2 cellular contexts compared by ENCODE assay signal in the genomic region with DNA sequence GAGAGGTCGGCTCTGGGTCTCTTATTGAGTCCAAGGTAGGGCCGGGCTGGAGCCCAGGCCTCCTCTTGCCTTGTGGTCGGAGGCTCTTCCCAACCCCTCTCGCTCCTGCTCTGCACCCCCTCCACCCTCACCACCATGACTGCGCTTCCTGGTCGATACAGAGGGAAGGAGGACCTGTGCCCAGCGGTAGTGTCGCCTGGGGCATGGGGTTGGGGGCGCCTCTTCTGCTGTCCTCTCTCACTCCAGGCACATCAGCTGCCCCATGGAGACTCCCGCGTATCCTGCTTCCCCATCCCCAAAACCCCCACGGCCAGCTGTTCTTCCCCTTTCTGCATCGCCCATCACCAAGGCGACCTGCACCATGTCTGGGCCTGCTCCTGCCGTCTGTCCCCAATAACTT.
TF ChIP-seq lines count a peak whose summit lies in the region.

No MANE protein-coding gene starts in this region.

TF ChIP-seq in SK-N-SH, 30 proteins besides CTCF, POLR2A, EP300 and RAD21 (continued from another document):
- TF ChIP-seq, protein P1, sequence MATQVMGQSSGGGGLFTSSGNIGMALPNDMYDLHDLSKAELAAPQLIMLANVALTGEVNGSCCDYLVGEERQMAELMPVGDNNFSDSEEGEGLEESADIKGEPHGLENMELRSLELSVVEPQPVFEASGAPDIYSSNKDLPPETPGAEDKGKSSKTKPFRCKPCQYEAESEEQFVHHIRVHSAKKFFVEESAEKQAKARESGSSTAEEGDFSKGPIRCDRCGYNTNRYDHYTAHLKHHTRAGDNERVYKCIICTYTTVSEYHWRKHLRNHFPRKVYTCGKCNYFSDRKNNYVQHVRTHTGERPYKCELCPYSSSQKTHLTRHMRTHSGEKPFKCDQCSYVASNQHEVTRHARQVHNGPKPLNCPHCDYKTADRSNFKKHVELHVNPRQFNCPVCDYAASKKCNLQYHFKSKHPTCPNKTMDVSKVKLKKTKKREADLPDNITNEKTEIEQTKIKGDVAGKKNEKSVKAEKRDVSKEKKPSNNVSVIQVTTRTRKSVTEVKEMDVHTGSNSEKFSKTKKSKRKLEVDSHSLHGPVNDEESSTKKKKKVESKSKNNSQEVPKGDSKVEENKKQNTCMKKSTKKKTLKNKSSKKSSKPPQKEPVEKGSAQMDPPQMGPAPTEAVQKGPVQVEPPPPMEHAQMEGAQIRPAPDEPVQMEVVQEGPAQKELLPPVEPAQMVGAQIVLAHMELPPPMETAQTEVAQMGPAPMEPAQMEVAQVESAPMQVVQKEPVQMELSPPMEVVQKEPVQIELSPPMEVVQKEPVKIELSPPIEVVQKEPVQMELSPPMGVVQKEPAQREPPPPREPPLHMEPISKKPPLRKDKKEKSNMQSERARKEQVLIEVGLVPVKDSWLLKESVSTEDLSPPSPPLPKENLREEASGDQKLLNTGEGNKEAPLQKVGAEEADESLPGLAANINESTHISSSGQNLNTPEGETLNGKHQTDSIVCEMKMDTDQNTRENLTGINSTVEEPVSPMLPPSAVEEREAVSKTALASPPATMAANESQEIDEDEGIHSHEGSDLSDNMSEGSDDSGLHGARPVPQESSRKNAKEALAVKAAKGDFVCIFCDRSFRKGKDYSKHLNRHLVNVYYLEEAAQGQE (IDR thresholded peaks at IDR 0.05; ENCODE audit: low read depth, low read length) = no peak
- TF ChIP-seq FOXJ3 (CRISPR knock-in tag; IDR thresholded peaks at IDR 0.05) (no peak), RCOR1 (IDR thresholded peaks at IDR 0.05; ENCODE audit: low read length) (no peak), GABPA (IDR thresholded peaks at IDR 0.05; ENCODE audit: low read depth) (no peak), GATA2 (CRISPR knock-in tag; IDR thresholded peaks at IDR 0.05) (no peak), YY1 (IDR thresholded peaks at IDR 0.05; ENCODE audit: low read depth) (no peak), SIN3A (IDR thresholded peaks at IDR 0.05; ENCODE audit: borderline replicate concordance, low read depth, low read length) (no peak), POLR2AphosphoS5 (IDR thresholded peaks at IDR 0.05; ENCODE audit: low read depth, low read length) (no peak), NFIC (IDR thresholded peaks at IDR 0.05; ENCODE audit: borderline replicate concordance) (no peak), MXI1 (IDR thresholded peaks at IDR 0.05; ENCODE audit: low read depth, low read length) (no peak), CHD2 (IDR thresholded peaks at IDR 0.05; ENCODE audit: low read length, partially characterized antibody) (no peak), FOSL2 (IDR thresholded peaks at IDR 0.05; ENCODE audit: borderline replicate concordance, low read depth) (no peak)
- TF ChIP-seq, protein P2, sequence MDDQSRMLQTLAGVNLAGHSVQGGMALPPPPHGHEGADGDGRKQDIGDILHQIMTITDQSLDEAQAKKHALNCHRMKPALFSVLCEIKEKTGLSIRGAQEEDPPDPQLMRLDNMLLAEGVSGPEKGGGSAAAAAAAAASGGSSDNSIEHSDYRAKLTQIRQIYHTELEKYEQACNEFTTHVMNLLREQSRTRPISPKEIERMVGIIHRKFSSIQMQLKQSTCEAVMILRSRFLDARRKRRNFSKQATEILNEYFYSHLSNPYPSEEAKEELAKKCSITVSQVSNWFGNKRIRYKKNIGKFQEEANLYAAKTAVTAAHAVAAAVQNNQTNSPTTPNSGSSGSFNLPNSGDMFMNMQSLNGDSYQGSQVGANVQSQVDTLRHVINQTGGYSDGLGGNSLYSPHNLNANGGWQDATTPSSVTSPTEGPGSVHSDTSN (IDR thresholded peaks at IDR 0.05) = no peak

TF ChIP-seq in SK-N-SH treated with all-trans-retinoic acid at 6 μM for 48 hours, 23 proteins besides CTCF, POLR2A, EP300 and RAD21 (continued from another document):
- TF ChIP-seq, protein P3, sequence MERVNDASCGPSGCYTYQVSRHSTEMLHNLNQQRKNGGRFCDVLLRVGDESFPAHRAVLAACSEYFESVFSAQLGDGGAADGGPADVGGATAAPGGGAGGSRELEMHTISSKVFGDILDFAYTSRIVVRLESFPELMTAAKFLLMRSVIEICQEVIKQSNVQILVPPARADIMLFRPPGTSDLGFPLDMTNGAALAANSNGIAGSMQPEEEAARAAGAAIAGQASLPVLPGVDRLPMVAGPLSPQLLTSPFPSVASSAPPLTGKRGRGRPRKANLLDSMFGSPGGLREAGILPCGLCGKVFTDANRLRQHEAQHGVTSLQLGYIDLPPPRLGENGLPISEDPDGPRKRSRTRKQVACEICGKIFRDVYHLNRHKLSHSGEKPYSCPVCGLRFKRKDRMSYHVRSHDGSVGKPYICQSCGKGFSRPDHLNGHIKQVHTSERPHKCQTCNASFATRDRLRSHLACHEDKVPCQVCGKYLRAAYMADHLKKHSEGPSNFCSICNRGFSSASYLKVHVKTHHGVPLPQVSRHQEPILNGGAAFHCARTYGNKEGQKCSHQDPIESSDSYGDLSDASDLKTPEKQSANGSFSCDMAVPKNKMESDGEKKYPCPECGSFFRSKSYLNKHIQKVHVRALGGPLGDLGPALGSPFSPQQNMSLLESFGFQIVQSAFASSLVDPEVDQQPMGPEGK (CRISPR knock-in tag; IDR thresholded peaks at IDR 0.05; ENCODE audit: borderline replicate concordance) = no peak
- no peak for TF ChIP-seq ZC3H10 (CRISPR knock-in tag; IDR thresholded peaks at IDR 0.05)
- TF ChIP-seq ZFP3 (CRISPR knock-in tag; IDR thresholded peaks at IDR 0.05) = no peak
- TF ChIP-seq, protein P4, sequence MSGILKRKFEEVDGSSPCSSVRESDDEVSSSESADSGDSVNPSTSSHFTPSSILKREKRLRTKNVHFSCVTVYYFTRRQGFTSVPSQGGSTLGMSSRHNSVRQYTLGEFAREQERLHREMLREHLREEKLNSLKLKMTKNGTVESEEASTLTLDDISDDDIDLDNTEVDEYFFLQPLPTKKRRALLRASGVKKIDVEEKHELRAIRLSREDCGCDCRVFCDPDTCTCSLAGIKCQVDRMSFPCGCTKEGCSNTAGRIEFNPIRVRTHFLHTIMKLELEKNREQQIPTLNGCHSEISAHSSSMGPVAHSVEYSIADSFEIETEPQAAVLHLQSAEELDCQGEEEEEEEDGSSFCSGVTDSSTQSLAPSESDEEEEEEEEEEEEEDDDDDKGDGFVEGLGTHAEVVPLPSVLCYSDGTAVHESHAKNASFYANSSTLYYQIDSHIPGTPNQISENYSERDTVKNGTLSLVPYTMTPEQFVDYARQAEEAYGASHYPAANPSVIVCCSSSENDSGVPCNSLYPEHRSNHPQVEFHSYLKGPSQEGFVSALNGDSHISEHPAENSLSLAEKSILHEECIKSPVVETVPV (CRISPR knock-in tag; IDR thresholded peaks at IDR 0.05) = no peak
- no peak for TF ChIP-seq ZNF8 (CRISPR knock-in tag; IDR thresholded peaks at IDR 0.05)
- TF ChIP-seq PPARA (CRISPR knock-in tag; IDR thresholded peaks at IDR 0.05; ENCODE audit: borderline replicate concordance) = no peak
- TF ChIP-seq TOX (CRISPR knock-in tag; IDR thresholded peaks at IDR 0.05; ENCODE audit: borderline replicate concordance) = no peak
- TF ChIP-seq ARNTL (CRISPR knock-in tag; IDR thresholded peaks at IDR 0.05; ENCODE audit: borderline replicate concordance, low read depth) = no peak
- no peak for TF ChIP-seq GLIS3 (CRISPR knock-in tag; IDR thresholded peaks at IDR 0.05)
- no peak for TF ChIP-seq BACH2 (CRISPR knock-in tag; IDR thresholded peaks at IDR 0.05; ENCODE audit: borderline replicate concordance)
- TF ChIP-seq ZNF70 (CRISPR knock-in tag; IDR thresholded peaks at IDR 0.05) = no peak
- TF ChIP-seq, protein P5, sequence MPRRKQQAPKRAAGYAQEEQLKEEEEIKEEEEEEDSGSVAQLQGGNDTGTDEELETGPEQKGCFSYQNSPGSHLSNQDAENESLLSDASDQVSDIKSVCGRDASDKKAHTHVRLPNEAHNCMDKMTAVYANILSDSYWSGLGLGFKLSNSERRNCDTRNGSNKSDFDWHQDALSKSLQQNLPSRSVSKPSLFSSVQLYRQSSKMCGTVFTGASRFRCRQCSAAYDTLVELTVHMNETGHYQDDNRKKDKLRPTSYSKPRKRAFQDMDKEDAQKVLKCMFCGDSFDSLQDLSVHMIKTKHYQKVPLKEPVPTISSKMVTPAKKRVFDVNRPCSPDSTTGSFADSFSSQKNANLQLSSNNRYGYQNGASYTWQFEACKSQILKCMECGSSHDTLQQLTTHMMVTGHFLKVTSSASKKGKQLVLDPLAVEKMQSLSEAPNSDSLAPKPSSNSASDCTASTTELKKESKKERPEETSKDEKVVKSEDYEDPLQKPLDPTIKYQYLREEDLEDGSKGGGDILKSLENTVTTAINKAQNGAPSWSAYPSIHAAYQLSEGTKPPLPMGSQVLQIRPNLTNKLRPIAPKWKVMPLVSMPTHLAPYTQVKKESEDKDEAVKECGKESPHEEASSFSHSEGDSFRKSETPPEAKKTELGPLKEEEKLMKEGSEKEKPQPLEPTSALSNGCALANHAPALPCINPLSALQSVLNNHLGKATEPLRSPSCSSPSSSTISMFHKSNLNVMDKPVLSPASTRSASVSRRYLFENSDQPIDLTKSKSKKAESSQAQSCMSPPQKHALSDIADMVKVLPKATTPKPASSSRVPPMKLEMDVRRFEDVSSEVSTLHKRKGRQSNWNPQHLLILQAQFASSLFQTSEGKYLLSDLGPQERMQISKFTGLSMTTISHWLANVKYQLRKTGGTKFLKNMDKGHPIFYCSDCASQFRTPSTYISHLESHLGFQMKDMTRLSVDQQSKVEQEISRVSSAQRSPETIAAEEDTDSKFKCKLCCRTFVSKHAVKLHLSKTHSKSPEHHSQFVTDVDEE (CRISPR knock-in tag; IDR thresholded peaks at IDR 0.05) = no peak
- no peak for TF ChIP-seq SNAI2 (CRISPR knock-in tag; IDR thresholded peaks at IDR 0.05)
- TF ChIP-seq, protein P6, sequence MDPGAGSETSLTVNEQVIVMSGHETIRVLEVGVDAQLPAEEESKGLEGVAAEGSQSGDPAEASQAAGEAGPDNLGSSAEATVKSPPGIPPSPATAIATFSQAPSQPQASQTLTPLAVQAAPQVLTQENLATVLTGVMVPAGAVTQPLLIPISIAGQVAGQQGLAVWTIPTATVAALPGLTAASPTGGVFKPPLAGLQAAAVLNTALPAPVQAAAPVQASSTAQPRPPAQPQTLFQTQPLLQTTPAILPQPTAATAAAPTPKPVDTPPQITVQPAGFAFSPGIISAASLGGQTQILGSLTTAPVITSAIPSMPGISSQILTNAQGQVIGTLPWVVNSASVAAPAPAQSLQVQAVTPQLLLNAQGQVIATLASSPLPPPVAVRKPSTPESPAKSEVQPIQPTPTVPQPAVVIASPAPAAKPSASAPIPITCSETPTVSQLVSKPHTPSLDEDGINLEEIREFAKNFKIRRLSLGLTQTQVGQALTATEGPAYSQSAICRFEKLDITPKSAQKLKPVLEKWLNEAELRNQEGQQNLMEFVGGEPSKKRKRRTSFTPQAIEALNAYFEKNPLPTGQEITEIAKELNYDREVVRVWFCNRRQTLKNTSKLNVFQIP (CRISPR knock-in tag; IDR thresholded peaks at IDR 0.05; ENCODE audit: borderline replicate concordance, low read depth) = no peak
- no peak for TF ChIP-seq RARB (CRISPR knock-in tag; IDR thresholded peaks at IDR 0.05)
- no peak for TF ChIP-seq ZNF565 (CRISPR knock-in tag; conservative IDR thresholded peaks at IDR 0.05; ENCODE audit: low read depth)
- TF ChIP-seq, protein P7, sequence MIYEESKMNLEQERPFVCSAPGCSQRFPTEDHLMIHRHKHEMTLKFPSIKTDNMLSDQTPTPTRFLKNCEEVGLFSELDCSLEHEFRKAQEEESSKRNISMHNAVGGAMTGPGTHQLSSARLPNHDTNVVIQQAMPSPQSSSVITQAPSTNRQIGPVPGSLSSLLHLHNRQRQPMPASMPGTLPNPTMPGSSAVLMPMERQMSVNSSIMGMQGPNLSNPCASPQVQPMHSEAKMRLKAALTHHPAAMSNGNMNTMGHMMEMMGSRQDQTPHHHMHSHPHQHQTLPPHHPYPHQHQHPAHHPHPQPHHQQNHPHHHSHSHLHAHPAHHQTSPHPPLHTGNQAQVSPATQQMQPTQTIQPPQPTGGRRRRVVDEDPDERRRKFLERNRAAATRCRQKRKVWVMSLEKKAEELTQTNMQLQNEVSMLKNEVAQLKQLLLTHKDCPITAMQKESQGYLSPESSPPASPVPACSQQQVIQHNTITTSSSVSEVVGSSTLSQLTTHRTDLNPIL (CRISPR knock-in tag; IDR thresholded peaks at IDR 0.05; ENCODE audit: low read depth) = no peak
